13 cellular contexts compared by ENCODE assay signal in the genomic region with DNA sequence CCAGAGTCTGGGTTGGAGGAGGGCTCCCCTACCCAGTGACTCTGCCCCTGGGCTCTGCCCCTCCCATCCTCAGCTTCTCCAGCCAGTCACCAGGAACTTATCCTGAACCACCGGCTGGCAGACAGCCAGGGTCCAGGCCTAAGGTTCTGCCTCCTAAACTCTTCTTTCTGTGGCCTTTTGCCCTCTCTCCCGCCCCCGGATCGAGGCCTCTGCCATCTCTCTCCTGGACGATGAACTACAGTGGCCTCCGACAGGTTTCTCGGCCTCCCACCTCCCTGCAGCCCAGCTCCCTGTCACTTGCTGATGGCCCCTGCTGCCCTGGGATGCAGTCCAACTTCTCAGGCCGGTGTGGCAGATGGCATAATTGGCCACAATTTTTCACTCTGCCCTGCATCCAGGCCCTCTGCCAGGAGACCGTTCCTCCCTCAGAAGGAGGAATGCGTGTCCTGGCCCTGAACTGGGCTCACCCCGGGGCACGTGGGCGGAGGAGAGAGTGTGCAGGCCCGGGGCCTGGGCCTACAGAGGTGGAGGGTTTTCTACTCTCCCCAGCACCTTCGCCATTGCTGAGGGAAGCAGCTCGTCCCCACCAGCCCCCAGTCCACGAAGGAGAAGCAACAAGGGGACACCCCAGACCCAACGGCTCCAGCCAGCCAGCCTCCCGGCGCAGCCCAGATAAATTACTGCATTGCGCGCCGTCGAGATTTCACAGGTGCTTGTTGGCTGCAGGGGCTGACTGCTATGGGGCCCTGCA.
DNase-seq lines count a peak whose midpoint lies in the region; ATAC-seq lines count a peak whose summit lies in the region.
"Had no signal": no experiment of that assay in that cellular context is flagged by ENCODE, and none has a peak within 500 bp of the region (broad histone marks: within the 10 kb centered on the region; RNA-seq: fewer than 3 reads in every experiment).

No MANE protein-coding gene starts in this region.

- ATAC-seq in HG03095 (IDR thresholded peaks at IDR 0.05; ENCODE audit: unreplicated experiment) = no peak
- ATAC-seq in stimulated activated naive CD8-positive, alpha-beta T cell treated with anti-CD3 and anti-CD28 coated beads, Interleukin-15, amount 100 ng/mL, for 72 hours = no peak
- ATAC-seq: naive thymus-derived CD8-positive, alpha-beta T cell had no signal

- no peaks in the 10 kb centered on the region for H3K4me1 Mint-ChIP-seq in stimulated activated naive CD8-positive, alpha-beta T cell treated with anti-CD3 and anti-CD28 coated beads, Interleukin-15, amount 100 ng/mL, for 72 hours
- H3K4me1 Mint-ChIP-seq: activated B cell treated with CpG ODN at 0.5 μM for 24 hours had no signal

- peaks cover 18% of the 10 kb centered on the region for H3K27me3 Mint-ChIP-seq in stimulated activated naive CD8-positive, alpha-beta T cell treated with anti-CD3 and anti-CD28 coated beads, Interleukin-15, amount 100 ng/mL, for 72 hours

- no peak overlapping the region for H3K27ac Mint-ChIP-seq in stimulated activated naive CD8-positive, alpha-beta T cell treated with anti-CD3 and anti-CD28 coated beads, Interleukin-15, amount 100 ng/mL, for 72 hours
- H3K27ac Mint-ChIP-seq: activated B cell treated with CpG ODN at 0.5 μM for 24 hours; naive thymus-derived CD8-positive, alpha-beta T cell had no signal

- H3K9me3 Mint-ChIP-seq in stimulated activated naive CD8-positive, alpha-beta T cell treated with anti-CD3 and anti-CD28 coated beads, Interleukin-15, amount 100 ng/mL, for 72 hours = peaks cover 12 to 26% of the 10 kb centered on the region in 2 donors
- H3K9me3 Mint-ChIP-seq: activated B cell treated with CpG ODN at 0.5 μM for 24 hours had no signal

- DNase-seq in COLO829 (ENCODE audit: low spot score) (peak; percentile 8), NCI-H1092 treated with DMSO at 0.1 percent for 48 hours (lab: John Stamatoyannopoulos, UW) (peak; percentile 86), cerebellar cortex (ENCODE audit: low spot score) (peak; percentile 95), myocyte (ENCODE audit: low read depth) (peak; percentile 57), mesenteric fat pad (ENCODE audit: low spot score) (no peak), HUDEP-2 (lab: John Stamatoyannopoulos, UW; ENCODE audit: unreplicated experiment in 76 of 76) (no peak)
- no peak for DNase-seq in stimulated activated naive CD8-positive, alpha-beta T cell treated with anti-CD3 and anti-CD28 coated beads, Interleukin-15, amount 100 ng/mL, for 72 hours
- DNase-seq: activated B cell treated with CpG ODN at 0.5 μM for 24 hours; AML-193; KBM-7; naive thymus-derived CD8-positive, alpha-beta T cell; NCI-H2171 had no signal

- no peak overlapping the region for H3K4me3 Mint-ChIP-seq in stimulated activated naive CD8-positive, alpha-beta T cell treated with anti-CD3 and anti-CD28 coated beads, Interleukin-15, amount 100 ng/mL, for 72 hours
- H3K4me3 Mint-ChIP-seq: activated B cell treated with CpG ODN at 0.5 μM for 24 hours; naive thymus-derived CD8-positive, alpha-beta T cell had no signal

Comparison
In these comparisons a context has a peak if more than half of its experiments do, and no peak if none do; other contexts are left out.
1. DNase-seq: peak in COLO829 (single experiment), NCI-H1092 treated with DMSO at 0.1 percent for 48 hours (single experiment), cerebellar cortex (single experiment) and myocyte (single experiment); none in mesenteric fat pad (single experiment), stimulated activated naive CD8-positive, alpha-beta T cell treated with anti-CD3 and anti-CD28 coated beads, Interleukin-15, amount 100 ng/mL, for 72 hours (0 of 2) and HUDEP-2 (0 of 76).